ENCODE assay signal across 8 cellular contexts in genomic region chr5:77015938-77016569, GRCh38. TPM values are rescaled to one million over a fixed set of nuclear protein-coding genes. Genes with fewer than 3 reads are reported as not detected.
A peak's percentile ranks its signal among the peaks of the same experiment; 100 is the strongest.
DNase-seq lines count a peak whose midpoint lies in the region; ATAC-seq and TF ChIP-seq lines count a peak whose summit lies in the region.

No MANE protein-coding gene starts in this region.

- peaks cover 16% of the 10 kb centered on the region for H3K27me3 Mint-ChIP-seq in activated CD4-positive, alpha-beta T cell treated with anti-CD3 and anti-CD28 coated beads, Interleukin-2, amount 10 ng/mL, durations not matched to agents 24 days and 14 days
- peaks cover 15% of the 10 kb centered on the region for H3K27me3 Mint-ChIP-seq in activated CD4-positive, alpha-beta T cell treated with anti-CD3 and anti-CD28 coated beads for 36 hours
- H3K27me3 Mint-ChIP-seq in progenitor cell of endocrine pancreas = no peaks in the 10 kb centered on the region

- H3K36me3 Mint-ChIP-seq in activated CD4-positive, alpha-beta T cell treated with anti-CD3 and anti-CD28 coated beads, Interleukin-2, amount 10 ng/mL, durations not matched to agents 24 days and 14 days (ENCODE audit: low read depth) = no peaks in the 10 kb centered on the region
- no peaks in the 10 kb centered on the region for H3K36me3 Mint-ChIP-seq in activated CD4-positive, alpha-beta T cell treated with anti-CD3 and anti-CD28 coated beads for 36 hours (ENCODE audit: low read depth)
- H3K36me3 Mint-ChIP-seq in progenitor cell of endocrine pancreas (ENCODE audit: insufficient read depth) = no peaks in the 10 kb centered on the region

- CTCF ChIA-PET in activated CD4-positive, alpha-beta T cell treated with anti-CD3 and anti-CD28 coated beads for 36 hours (lab: Charles Lee) = interaction anchor here (0.8 to 2.1 kb wide), 6 partner anchors 10 to 241 kb away, joined by 3 to 6 read pairs (median 3); no protein-coding TSS in a partner anchor

- POLR2A ChIA-PET in activated CD4-positive, alpha-beta T cell treated with anti-CD3 and anti-CD28 coated beads for 36 hours (lab: Charles Lee) = no interaction called here

- no peaks in the 10 kb centered on the region for H3K9me3 Mint-ChIP-seq in activated CD4-positive, alpha-beta T cell treated with anti-CD3 and anti-CD28 coated beads, Interleukin-2, amount 10 ng/mL, durations not matched to agents 24 days and 14 days
- H3K9me3 Mint-ChIP-seq in activated CD4-positive, alpha-beta T cell treated with anti-CD3 and anti-CD28 coated beads for 36 hours (ENCODE audit: low read depth) = no peaks in the 10 kb centered on the region
- H3K9me3 Mint-ChIP-seq in progenitor cell of endocrine pancreas (ENCODE audit: low read depth) = no peaks in the 10 kb centered on the region

- intact Hi-C loops in activated CD4-positive, alpha-beta T cell treated with anti-CD3 and anti-CD28 coated beads, Interleukin-2, amount 10 ng/mL, durations not matched to agents 24 days and 14 days (cut with micrococcal nuclease) = loop anchor here (1.0 kb wide), 1 partner anchor 148 kb away; no protein-coding TSS in a partner anchor
- intact Hi-C loops in activated CD4-positive, alpha-beta T cell treated with anti-CD3 and anti-CD28 coated beads for 36 hours (cut with DNase I, micrococcal nuclease) = loop anchor here (1.0 to 5.0 kb wide), 3 partner anchors 148 to 415 kb away; partner anchors contain the start of gene F2R (in 1 of the 2)

- H3K4me3 Mint-ChIP-seq in activated CD4-positive, alpha-beta T cell treated with anti-CD3 and anti-CD28 coated beads, Interleukin-2, amount 10 ng/mL, durations not matched to agents 24 days and 14 days = no peak overlapping the region
- no peak overlapping the region for H3K4me3 Mint-ChIP-seq in activated CD4-positive, alpha-beta T cell treated with anti-CD3 and anti-CD28 coated beads for 36 hours
- H3K4me3 Mint-ChIP-seq in progenitor cell of endocrine pancreas (ENCODE audit: low read depth) = no peak overlapping the region

- ATAC-seq in activated CD4-positive, alpha-beta T cell treated with anti-CD3 and anti-CD28 coated beads for 36 hours = no peak
- no peak for ATAC-seq in HG03354 (IDR thresholded peaks at IDR 0.05; ENCODE audit: poor library complexity, severe bottlenecking, unreplicated experiment)

- no peak for TF ChIP-seq POLR2A in erythroblast (IDR thresholded peaks at IDR 0.05; ENCODE audit: low read length)

- no peak overlapping the region for H3K27ac Mint-ChIP-seq in activated CD4-positive, alpha-beta T cell treated with anti-CD3 and anti-CD28 coated beads, Interleukin-2, amount 10 ng/mL, durations not matched to agents 24 days and 14 days
- H3K27ac Mint-ChIP-seq in activated CD4-positive, alpha-beta T cell treated with anti-CD3 and anti-CD28 coated beads for 36 hours = no peak overlapping the region
- no peak overlapping the region for H3K27ac Mint-ChIP-seq in progenitor cell of endocrine pancreas

- peak; percentile 47 for TF ChIP-seq CTCF in progenitor cell of endocrine pancreas (IDR thresholded peaks at IDR 0.05; ENCODE audit: unreplicated experiment)

- H3K4me1 Mint-ChIP-seq in activated CD4-positive, alpha-beta T cell treated with anti-CD3 and anti-CD28 coated beads, Interleukin-2, amount 10 ng/mL, durations not matched to agents 24 days and 14 days = peaks cover 13% of the 10 kb centered on the region
- no peaks in the 10 kb centered on the region for H3K4me1 Mint-ChIP-seq in activated CD4-positive, alpha-beta T cell treated with anti-CD3 and anti-CD28 coated beads for 36 hours
- peaks cover 5% of the 10 kb centered on the region for H3K4me1 Mint-ChIP-seq in progenitor cell of endocrine pancreas (ENCODE audit: low read depth)

- peak; percentile 60 for DNase-seq in activated CD4-positive, alpha-beta T cell treated with anti-CD3 and anti-CD28 coated beads, Interleukin-2, amount 10 ng/mL, durations not matched to agents 24 days and 14 days
- no peak for DNase-seq in activated CD4-positive, alpha-beta T cell treated with anti-CD3 and anti-CD28 coated beads for 36 hours
- peak; percentile 49 for DNase-seq in NOMO-1 treated with DMSO at 0.1 percent for 48 hours (lab: John Stamatoyannopoulos, UW; ENCODE audit: unreplicated experiment)
- DNase-seq in erythroblast (lab: John Stamatoyannopoulos, UW) = peak; percentile 74 to 79
- DNase-seq in progenitor cell of endocrine pancreas (ENCODE audit: low spot score, unreplicated experiment) = no peak
- DNase-seq in NCI-H345 (lab: John Stamatoyannopoulos, UW) = no peak
- no peak for DNase-seq in GM19240 (ENCODE audit: insufficient read length, low spot score)

RNA-seq across cellular contexts. Expression of gene AGGF1, which starts 14.2 kb away (rescaled TPM):
- 29.1 and 32.9 TPM in 2 replicates for total RNA-seq in activated CD4-positive, alpha-beta T cell treated with anti-CD3 and anti-CD28 coated beads, Interleukin-2, amount 10 ng/mL, durations not matched to agents 24 days and 14 days
- total RNA-seq in activated CD4-positive, alpha-beta T cell treated with anti-CD3 and anti-CD28 coated beads for 36 hours = 10 to 100 TPM; 25.5 to 33.2 TPM
- 26.3 and 28.1 TPM in 2 replicates for total RNA-seq in progenitor cell of endocrine pancreas

Comparison
In these comparisons a context has a peak if more than half of its experiments do, and no peak if none do; other contexts are left out.
1. DNase-seq: peak in activated CD4-positive, alpha-beta T cell treated with anti-CD3 and anti-CD28 coated beads, Interleukin-2, amount 10 ng/mL, durations not matched to agents 24 days and 14 days (single experiment), NOMO-1 treated with DMSO at 0.1 percent for 48 hours (single experiment) and erythroblast (2 of 2); none in activated CD4-positive, alpha-beta T cell treated with anti-CD3 and anti-CD28 coated beads for 36 hours (single experiment), progenitor cell of endocrine pancreas (single experiment), NCI-H345 (single experiment) and GM19240 (single experiment).